In the genomic region with DNA sequence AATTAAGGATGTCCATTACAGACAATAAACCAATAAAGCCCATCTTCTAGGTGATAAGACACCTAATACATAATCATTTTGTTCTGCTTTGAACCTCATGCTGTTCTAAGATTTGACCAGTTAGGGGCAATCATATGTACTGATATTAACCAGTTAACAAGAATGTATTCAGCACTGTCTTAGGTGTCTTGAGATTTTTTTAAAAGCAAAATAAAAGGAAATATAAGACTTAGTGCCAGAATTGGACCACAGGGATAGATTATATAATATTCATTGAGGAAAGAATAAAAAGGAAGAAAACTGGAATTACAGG, we compare ENCODE assay signal across 29 cellular contexts.
"Had no signal": no experiment of that assay in that cellular context is flagged by ENCODE, and none has a peak within 500 bp of the region (broad histone marks: within the 10 kb centered on the region; RNA-seq: fewer than 3 reads in every experiment).

No MANE protein-coding gene starts in this region.

- H3K27ac ChIP-seq: left ventricle myocardium inferior, neural progenitor cell, neutrophil, ovary, right atrium auricular region, right lobe of liver, stomach, testis, thyroid gland had no signal

- ATAC-seq: natural killer cell; stimulated activated naive B cell treated with anti-CD40 and anti-IgM and Interleukin-4, amounts not matched to agents 10 μg/mL and 1 μg/mL and 100 μg/mL, for 72 hours; stimulated activated naive CD8-positive, alpha-beta T cell treated with anti-CD3 and anti-CD28 coated beads, Interleukin-15, Interleukin-2, amounts not matched to agents 100 U/mL and 50 U/mL, for 24 hours had no signal

- H3K4me1 Mint-ChIP-seq: nephron progenitor cell had no signal

- H3K27me3 ChIP-seq: neural progenitor cell, neutrophil, ovary, right atrium auricular region, right lobe of liver, stomach, testis, thyroid gland, uterus had no signal

- H3K9ac ChIP-seq: neural progenitor cell had no signal

- H3K36me3 Mint-ChIP-seq: mesothelial cell of epicardium, neural progenitor cell had no signal

- H2AFZ ChIP-seq: neural progenitor cell had no signal

- H3K4me3 Mint-ChIP-seq: immature natural killer cell, mesothelial cell of epicardium, naive B cell, natural killer cell, nephron progenitor cell, neural progenitor cell had no signal

- H3K9me3 Mint-ChIP-seq: immature natural killer cell; mesothelial cell of epicardium; naive B cell; natural killer cell; nephron progenitor cell; neural progenitor cell; stimulated activated naive B cell treated with anti-CD40 and anti-IgM and Interleukin-4, amounts not matched to agents 10 μg/mL and 1 μg/mL and 100 μg/mL, for 72 hours had no signal

- H3K9me3 ChIP-seq: left ventricle myocardium inferior, neutrophil, ovary, right atrium auricular region, right lobe of liver, stomach, testis, thyroid gland, uterus had no signal

- DNase-seq: hypothalamus; immature natural killer cell; islet precursor cell; left ventricle myocardium inferior; mesendoderm; naive B cell; natural killer cell; nephron progenitor cell; occipital lobe; ovary; right lobe of liver; stimulated activated CD4-positive, alpha-beta T cell treated with anti-CD3 and anti-CD28 coated beads, Interleukin-1b, Interleukin-23, amount 100 ng/mL, for 48 hours; stimulated activated CD4-positive, alpha-beta T cell treated with anti-CD3 and anti-CD28 coated beads, Interleukin-2, amount 100 ng/mL, for 48 hours; stimulated activated CD4-positive, alpha-beta T cell treated with anti-CD3 and anti-CD28 coated beads, Interleukin-4, amount 100 ng/mL, for 4 hours; stimulated activated CD8-positive, alpha-beta memory T cell treated with anti-CD3 and anti-CD28 coated beads, Interleukin-4, amount 100 ng/mL, for 48 hours; stimulated activated naive B cell treated with anti-CD40 and anti-IgM and Interleukin-4, amounts not matched to agents 10 μg/mL and 1 μg/mL and 100 μg/mL, for 72 hours; stimulated activated naive CD8-positive, alpha-beta T cell treated with anti-CD3 and anti-CD28 coated beads, Interleukin-15, Interleukin-2, amounts not matched to agents 100 U/mL and 50 U/mL, for 24 hours; stomach; testis; thyroid gland; trophoblast cell; uterus had no signal

- H3K4me3 ChIP-seq: left ventricle myocardium inferior, lung, neural progenitor cell, ovary, right atrium auricular region, right lobe of liver, smooth muscle cell, stomach, testis, thyroid gland, uterus had no signal

- H3K4me2 ChIP-seq: neural progenitor cell, smooth muscle cell had no signal

- H3K27ac Mint-ChIP-seq: immature natural killer cell; mesothelial cell of epicardium; natural killer cell; nephron progenitor cell; neural progenitor cell; progenitor cell of endocrine pancreas; stimulated activated naive B cell treated with anti-CD40 and anti-IgM and Interleukin-4, amounts not matched to agents 10 μg/mL and 1 μg/mL and 100 μg/mL, for 72 hours had no signal

- H3K36me3 ChIP-seq: left ventricle myocardium inferior, neural progenitor cell, neutrophil, ovary, right atrium auricular region, right lobe of liver, stomach, thyroid gland, uterus had no signal

- H3K4me1 ChIP-seq: testis had no signal

- H3K27me3 Mint-ChIP-seq: naive B cell; progenitor cell of endocrine pancreas; stimulated activated naive B cell treated with anti-CD40 and anti-IgM and Interleukin-4, amounts not matched to agents 10 μg/mL and 1 μg/mL and 100 μg/mL, for 72 hours had no signal
